Comparison of ENCODE assay signal across 17 cellular contexts in genomic region chr3:18370672-18371071, GRCh38. TPM values are rescaled to one million over a fixed set of nuclear protein-coding genes. Genes with fewer than 3 reads are reported as not detected.
DNase-seq lines count a peak whose midpoint lies in the region; ATAC-seq and TF ChIP-seq lines count a peak whose summit lies in the region.
"Had no signal": no experiment of that assay in that cellular context is flagged by ENCODE, and none has a peak within 500 bp of the region (broad histone marks: within the 10 kb centered on the region; RNA-seq: fewer than 3 reads in every experiment).

No MANE protein-coding gene starts in this region.

- no peak overlapping the region for H3K4me2 ChIP-seq in SK-N-SH

- no peaks in the 10 kb centered on the region for H3F3A ChIP-seq in SK-N-SH (replicated peaks; ENCODE audit: insufficient read depth)

- no peaks in the 10 kb centered on the region for H3K27me3 ChIP-seq in SK-N-SH (ENCODE audit: insufficient read depth)
- H3K27me3 ChIP-seq: breast epithelium had no signal

- H3K27ac ChIP-seq in SK-N-SH (ENCODE audit: low read depth in 2 of 2, low read length in 1 of 2): peak overlapping the region in 1 of 2 experiments; percentile 87; a peak in 2 of 4 replicates
- H3K27ac ChIP-seq: breast epithelium, GM23248 had no signal

- no peak overlapping the region for H3K4me3 ChIP-seq in SK-N-SH (ENCODE audit: low read depth in 2 of 2, low read length in 1 of 2)
- H3K4me3 ChIP-seq: breast epithelium, GM23248, smooth muscle cell had no signal

- no peak for DNase-seq in SK-N-SH
- peak; percentile 62 for DNase-seq in G401 (ENCODE audit: low spot score)
- no peak for DNase-seq in T-cell
- DNase-seq in naive thymus-derived CD8-positive, alpha-beta T cell: no peak
- no peak for DNase-seq in central memory CD4-positive, alpha-beta T cell
- no peak for DNase-seq in effector CD8-positive, alpha-beta T cell (lab: John Stamatoyannopoulos, UW)
- DNase-seq: activated CD4-positive, alpha-beta T cell treated with anti-CD3 and anti-CD28 coated beads, Interleukin-2, amount 50 U/mL, for 4 hours; activated gamma-delta T cell; CD8-positive, alpha-beta memory T cell; GM23248; Kasumi-1; NCI-H187; trophoblast cell had no signal

- no peak overlapping the region for H3K9ac ChIP-seq in SK-N-SH
- H3K9ac ChIP-seq: GM23248 had no signal

- no peak for TF ChIP-seq RAD21 in SK-N-SH (IDR thresholded peaks at IDR 0.05; ENCODE audit: low read length)

- TF ChIP-seq EP300 in SK-N-SH (IDR thresholded peaks at IDR 0.05; ENCODE audit: borderline replicate concordance in 1 of 2, low read depth in 1 of 2, low read length in 1 of 2): no peak

- H3K36me3 ChIP-seq in SK-N-SH (replicated peaks in 1 of 2; ENCODE audit: control insufficient read depth in 1 of 2, insufficient read depth in 2 of 2, low read length in 1 of 2): peaks cover 0 to 4% of the 10 kb centered on the region in 2 experiments
- H3K36me3 ChIP-seq: breast epithelium had no signal

- peak overlapping the region; percentile 83 to 84 for H3K27ac Mint-ChIP-seq in T-cell
- H3K27ac Mint-ChIP-seq in naive thymus-derived CD8-positive, alpha-beta T cell: peak overlapping the region; percentile 75 to 94 (median 85)

- peak overlapping the region in 1 of 3 donors; percentile 41 for H3K4me3 Mint-ChIP-seq in T-cell
- peak overlapping the region in 8 of 10 donors; percentile 4 to 73 (median 60) for H3K4me3 Mint-ChIP-seq in naive thymus-derived CD8-positive, alpha-beta T cell
- H3K4me3 Mint-ChIP-seq: CD8-positive, alpha-beta memory T cell had no signal

- no peaks in the 10 kb centered on the region for H3K9me3 ChIP-seq in SK-N-SH
- H3K9me3 ChIP-seq: breast epithelium had no signal

- TF ChIP-seq CTCF in SK-N-SH (IDR thresholded peaks at IDR 0.05): no peak

- H2AFZ ChIP-seq in SK-N-SH (ENCODE audit: low read depth): no peak overlapping the region
- H2AFZ ChIP-seq: GM23248 had no signal

- H3K79me2 ChIP-seq in SK-N-SH (ENCODE audit: insufficient read depth): no peaks in the 10 kb centered on the region

- no peaks in the 10 kb centered on the region for H4K20me1 ChIP-seq in SK-N-SH (ENCODE audit: insufficient read depth)

- H3K4me1 Mint-ChIP-seq in T-cell: peaks cover 82 to 99% (median 91%) of the 10 kb centered on the region in 3 donors
- H3K4me1 Mint-ChIP-seq in naive thymus-derived CD8-positive, alpha-beta T cell: peaks cover 41 to 99% (median 92%) of the 10 kb centered on the region in 4 donors

- 88% methylated on average over 7 of the region's 7 CpGs for WGBS in SK-N-SH (ENCODE audit: low lambda C conversion rate)

- H3K4me1 ChIP-seq in SK-N-SH (ENCODE audit: control insufficient read depth in 1 of 2, insufficient read depth in 2 of 2, low read depth in 1 of 2, low read length in 1 of 2): peaks cover 0 to 20% of the 10 kb centered on the region in 2 experiments; a peak in 2 of 4 replicates
- H3K4me1 ChIP-seq: breast epithelium had no signal

- H3K9me3 Mint-ChIP-seq in T-cell: no peaks in the 10 kb centered on the region
- no peaks in the 10 kb centered on the region for H3K9me3 Mint-ChIP-seq in naive thymus-derived CD8-positive, alpha-beta T cell
- H3K9me3 Mint-ChIP-seq: CD8-positive, alpha-beta memory T cell had no signal

- POLR2A ChIA-PET in SK-N-SH (lab: Yijun Ruan, JAX) (no interaction called here), T-cell (lab: Charles Lee) (no interaction called here)
- POLR2A ChIA-PET in naive thymus-derived CD8-positive, alpha-beta T cell (lab: Charles Lee): interaction anchor here (0.6 kb wide), 1 partner anchor 13 kb away, joined by 3 read pairs; no protein-coding TSS in a partner anchor

- no peaks in the 10 kb centered on the region for H3K9me2 ChIP-seq in SK-N-SH

- ATAC-seq in SK-N-SH treated with all-trans-retinoic acid at 6 μM for 48 hours (no peak), T-cell (replicated peaks in 1 of 4) (peak in 1 of 4 experiments; percentile 37), GM21529 (IDR thresholded peaks at IDR 0.05; ENCODE audit: unreplicated experiment) (no peak)
- ATAC-seq in naive thymus-derived CD8-positive, alpha-beta T cell: peak; percentile 21 to 40

- in situ Hi-C loops in G401 (cut with HindIII; ENCODE audit: low sequenced_read_pairs): no loop called here

- no peaks in the 10 kb centered on the region for H3K27me3 Mint-ChIP-seq in T-cell
- H3K27me3 Mint-ChIP-seq in naive thymus-derived CD8-positive, alpha-beta T cell: no peaks in the 10 kb centered on the region
- H3K27me3 Mint-ChIP-seq: CD8-positive, alpha-beta memory T cell had no signal

- H3K36me3 Mint-ChIP-seq in T-cell: peaks cover 79% of the 10 kb centered on the region
- H3K36me3 Mint-ChIP-seq in naive thymus-derived CD8-positive, alpha-beta T cell: peaks cover 11 to 95% (median 36%) of the 10 kb centered on the region in 3 donors

- CTCF ChIA-PET in SK-N-SH (lab: Yijun Ruan, JAX) (interaction anchor here (1.3 to 1.7 kb wide), 2 partner anchors 10 to 19 kb away, joined by 4 to 6 read pairs; no protein-coding TSS in a partner anchor), T-cell (lab: Charles Lee) (no interaction called here)

TF ChIP-seq in SK-N-SH, 30 proteins besides CTCF, POLR2A, EP300 and RAD21 (continues in another document):
- TF ChIP-seq RXRA (IDR thresholded peaks at IDR 0.05; ENCODE audit: borderline replicate concordance, low read depth): no peak
- no peak for TF ChIP-seq SIN3A (IDR thresholded peaks at IDR 0.05; ENCODE audit: borderline replicate concordance, low read depth, low read length)
- no peak for TF ChIP-seq NRF1 (IDR thresholded peaks at IDR 0.05; ENCODE audit: low read depth, low read length)
- no peak for TF ChIP-seq USF1 (IDR thresholded peaks at IDR 0.05; ENCODE audit: borderline replicate concordance, low read depth)
- no peak for TF ChIP-seq NFIC (IDR thresholded peaks at IDR 0.05; ENCODE audit: borderline replicate concordance)
- TF ChIP-seq, protein P1, sequence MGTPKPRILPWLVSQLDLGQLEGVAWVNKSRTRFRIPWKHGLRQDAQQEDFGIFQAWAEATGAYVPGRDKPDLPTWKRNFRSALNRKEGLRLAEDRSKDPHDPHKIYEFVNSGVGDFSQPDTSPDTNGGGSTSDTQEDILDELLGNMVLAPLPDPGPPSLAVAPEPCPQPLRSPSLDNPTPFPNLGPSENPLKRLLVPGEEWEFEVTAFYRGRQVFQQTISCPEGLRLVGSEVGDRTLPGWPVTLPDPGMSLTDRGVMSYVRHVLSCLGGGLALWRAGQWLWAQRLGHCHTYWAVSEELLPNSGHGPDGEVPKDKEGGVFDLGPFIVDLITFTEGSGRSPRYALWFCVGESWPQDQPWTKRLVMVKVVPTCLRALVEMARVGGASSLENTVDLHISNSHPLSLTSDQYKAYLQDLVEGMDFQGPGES (IDR thresholded peaks at IDR 0.05; ENCODE audit: low read depth, low read length): no peak
- no peak for TF ChIP-seq RCOR1 (IDR thresholded peaks at IDR 0.05; ENCODE audit: low read length)
- no peak; the same call in 1 of the 2 replicates for TF ChIP-seq FOXJ3 (CRISPR knock-in tag; IDR thresholded peaks at IDR 0.05)
- peak; percentile 58; the same call in 1 of the 2 replicates for TF ChIP-seq MXI1 (IDR thresholded peaks at IDR 0.05; ENCODE audit: low read depth, low read length)
- peak; percentile 20; the same call in 1 of the 2 replicates for TF ChIP-seq GATA2 (CRISPR knock-in tag; IDR thresholded peaks at IDR 0.05)

TF ChIP-seq in SK-N-SH treated with all-trans-retinoic acid at 6 μM for 48 hours, 23 proteins besides CTCF, POLR2A, EP300 and RAD21 (continues in another document):
- TF ChIP-seq ZNF70 (CRISPR knock-in tag; IDR thresholded peaks at IDR 0.05) (no peak), PATZ1 (CRISPR knock-in tag; IDR thresholded peaks at IDR 0.05; ENCODE audit: borderline replicate concordance) (no peak), ZFP3 (CRISPR knock-in tag; IDR thresholded peaks at IDR 0.05) (no peak), BACH2 (CRISPR knock-in tag; IDR thresholded peaks at IDR 0.05; ENCODE audit: borderline replicate concordance) (no peak), ZNF565 (CRISPR knock-in tag; conservative IDR thresholded peaks at IDR 0.05; ENCODE audit: low read depth) (no peak), ZFP30 (CRISPR knock-in tag; IDR thresholded peaks at IDR 0.05) (no peak), CREB5 (CRISPR knock-in tag; IDR thresholded peaks at IDR 0.05; ENCODE audit: low read depth) (no peak), ZC3H10 (CRISPR knock-in tag; IDR thresholded peaks at IDR 0.05) (no peak), ESRRG (CRISPR knock-in tag; IDR thresholded peaks at IDR 0.05) (no peak), OSR1 (CRISPR knock-in tag; IDR thresholded peaks at IDR 0.05) (no peak), GLIS3 (CRISPR knock-in tag; IDR thresholded peaks at IDR 0.05) (no peak), CSDC2 (CRISPR knock-in tag; IDR thresholded peaks at IDR 0.05) (no peak)

RNA-seq across cellular contexts. Expression of gene SATB1, which starts 54.5 kb away (rescaled TPM):
- polyA plus RNA-seq in SK-N-SH (2012; rRNA removed): 8.5 and 12.6 TPM in 2 replicates
- polyA plus RNA-seq in SK-N-SH (2012; cell fraction: cytosol; rRNA removed): 8.1 and 9.4 TPM in 2 replicates
- polyA plus RNA-seq in SK-N-SH (2012; cell fraction: nucleus; rRNA removed): 20.8 and 20.9 TPM in 2 replicates
- 0.18 TPM in 1 of 2 replicates, not detected in the other for total RNA-seq in G401 (2014; rRNA removed; shearing (Covaris generic))
- 100 to 1,000 TPM; 204 to 417 (median 282) TPM for total RNA-seq in T-cell
- 100 to 1,000 TPM; 429 to 436 TPM for total RNA-seq in naive thymus-derived CD8-positive, alpha-beta T cell
- polyA plus RNA-seq in naive thymus-derived CD8-positive, alpha-beta T cell: 100 to 1,000 TPM; 196 to 265 (median 242) TPM

Comparison
In these comparisons a context has a peak if more than half of its experiments do, and no peak if none do; other contexts are left out.
1. ATAC-seq: peak in naive thymus-derived CD8-positive, alpha-beta T cell (2 of 2); none in SK-N-SH treated with all-trans-retinoic acid at 6 μM for 48 hours (single experiment) and GM21529 (single experiment).
2. RNA of gene SATB1, which starts 54.5 kb away (total RNA-seq): 429 to 436 TPM in naive thymus-derived CD8-positive, alpha-beta T cell and 204 to 417 TPM in T-cell; 0.18 TPM in G401; every median in the first group is over 100 times any median in the second.